In the genomic region with DNA sequence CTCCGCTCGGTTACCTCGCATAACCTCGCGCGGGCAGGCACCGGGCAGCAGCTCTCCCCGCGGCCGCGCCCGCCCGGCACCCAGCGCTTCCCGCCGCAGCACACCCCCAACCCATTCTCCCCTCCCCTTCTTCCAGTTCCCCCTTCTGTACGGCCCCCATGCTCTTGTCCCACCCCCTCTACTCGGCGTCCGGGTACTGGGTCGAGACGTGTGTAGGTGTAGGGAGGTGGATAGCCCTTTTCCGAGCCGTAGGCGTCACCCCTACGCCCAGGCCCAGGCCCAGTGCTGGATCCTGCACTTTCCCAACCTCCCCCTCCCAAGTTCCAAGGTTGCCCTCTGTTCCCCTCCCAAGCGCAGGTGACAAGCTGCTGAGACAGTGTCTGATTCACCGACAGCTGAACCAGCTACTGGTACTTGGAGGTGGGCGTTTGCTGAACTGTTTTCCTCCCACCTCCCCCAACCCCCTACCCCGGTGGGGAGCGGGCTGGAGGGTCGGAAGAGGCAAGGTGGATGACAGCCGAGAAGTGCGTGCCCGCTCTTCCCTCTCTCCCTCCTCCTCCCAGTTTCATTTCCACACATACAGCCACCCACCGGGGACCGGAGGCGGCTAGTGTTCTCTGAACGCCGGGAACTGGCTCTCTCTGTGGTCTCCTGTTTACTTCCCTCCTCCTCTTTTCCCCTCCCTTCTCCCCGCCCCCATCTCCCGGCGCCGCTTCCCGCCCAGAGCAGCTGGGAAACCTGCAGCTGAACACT, we compare ENCODE assay signal across 8 cellular contexts. TPM values are rescaled to one million over a fixed set of nuclear protein-coding genes. Genes with fewer than 3 reads are reported as not detected.
DNase-seq lines count a peak whose midpoint lies in the region; ATAC-seq and TF ChIP-seq lines count a peak whose summit lies in the region.

No MANE protein-coding gene starts in this region.

- H3K4me3 ChIP-seq in Peyer's patch = peak overlapping the region; percentile 49 to 64 (median 58)
- peak overlapping the region; percentile 54 to 68 for H3K4me3 ChIP-seq in neutrophil (ENCODE audit: low read depth in 1 of 2, low read length in 1 of 2)
- H3K4me3 ChIP-seq in transverse colon = peak overlapping the region; percentile 35 to 45 (median 40)

- peak; percentile 88 for TF ChIP-seq EP300 in transverse colon (IDR thresholded peaks at IDR 0.05; ENCODE audit: low read depth)

- peak overlapping the region; percentile 94 to 99 (median 96) for H3K4me3 Mint-ChIP-seq in IgD-negative memory B cell
- peak overlapping the region; percentile 97 for H3K4me3 Mint-ChIP-seq in activated naive CD4-positive, alpha-beta T cell treated with anti-CD3 and anti-CD28 coated beads, Interleukin-2, amount 50 U/mL, for 24 hours

- peaks cover 2% of the 10 kb centered on the region for H3K27me3 Mint-ChIP-seq in IgD-negative memory B cell
- H3K27me3 Mint-ChIP-seq in activated naive CD4-positive, alpha-beta T cell treated with anti-CD3 and anti-CD28 coated beads, Interleukin-2, amount 50 U/mL, for 24 hours = no peaks in the 10 kb centered on the region

- WGBS in transverse colon (ENCODE audit: low coverage in 1 of 2), 2 donors = 1% methylated on average over 45 of the region's 45 CpGs; no CpG with 5 or more reads in 1 of the 2 donors

- H3K36me3 Mint-ChIP-seq in IgD-negative memory B cell = no peaks in the 10 kb centered on the region
- H3K36me3 Mint-ChIP-seq in activated naive CD4-positive, alpha-beta T cell treated with anti-CD3 and anti-CD28 coated beads, Interleukin-2, amount 50 U/mL, for 24 hours = no peaks in the 10 kb centered on the region

- TF ChIP-seq CTCF in Peyer's patch (IDR thresholded peaks at IDR 0.05) = no peak
- no peak for TF ChIP-seq CTCF in neutrophil (IDR thresholded peaks at IDR 0.05)
- no peak for TF ChIP-seq CTCF in transverse colon (IDR thresholded peaks at IDR 0.05)

- H3K27ac ChIP-seq in Peyer's patch (peak overlapping the region; percentile 95 to 100 (median 98)), neutrophil (no peak overlapping the region), transverse colon (peak overlapping the region; percentile 99 to 100 (median 100))

- H3K9me3 Mint-ChIP-seq in IgD-negative memory B cell = no peaks in the 10 kb centered on the region
- H3K9me3 Mint-ChIP-seq in activated naive CD4-positive, alpha-beta T cell treated with anti-CD3 and anti-CD28 coated beads, Interleukin-2, amount 50 U/mL, for 24 hours = no peaks in the 10 kb centered on the region

- peaks cover 5 to 28% (median 19%) of the 10 kb centered on the region in 4 donors for H3K4me1 ChIP-seq in Peyer's patch
- peaks cover 25 to 34% of the 10 kb centered on the region in 2 experiments for H3K4me1 ChIP-seq in neutrophil (ENCODE audit: control insufficient read depth in 1 of 2, insufficient read depth in 1 of 2, low read depth in 1 of 2, low read length in 1 of 2)
- H3K4me1 ChIP-seq in transverse colon = peaks cover 27 to 51% (median 39%) of the 10 kb centered on the region in 4 donors

- no peaks in the 10 kb centered on the region for H3K27me3 ChIP-seq in Peyer's patch
- peaks cover 74% of the 10 kb centered on the region for H3K27me3 ChIP-seq in neutrophil
- no peaks in the 10 kb centered on the region for H3K27me3 ChIP-seq in transverse colon

- peak; percentile 89 for DNase-seq in D341Med (ENCODE audit: low spot score)
- DNase-seq in Peyer's patch = peak; percentile 81 to 93 (median 91)
- DNase-seq in glomerular endothelial cell (ENCODE audit: extremely low read depth, low read depth, low spot score) = peak; percentile 36
- peak; percentile 92 for DNase-seq in transverse colon

- peaks cover 13 to 30% (median 19%) of the 10 kb centered on the region in 3 donors for H3K4me1 Mint-ChIP-seq in IgD-negative memory B cell
- H3K4me1 Mint-ChIP-seq in activated naive CD4-positive, alpha-beta T cell treated with anti-CD3 and anti-CD28 coated beads, Interleukin-2, amount 50 U/mL, for 24 hours = peaks cover 59% of the 10 kb centered on the region

- H3K36me3 ChIP-seq in Peyer's patch (no peaks in the 10 kb centered on the region), neutrophil (no peaks in the 10 kb centered on the region), transverse colon (no peaks in the 10 kb centered on the region)

- TF ChIP-seq POLR2A in Peyer's patch (IDR thresholded peaks at IDR 0.05) = peak; percentile 36 to 68
- TF ChIP-seq POLR2A in transverse colon (IDR thresholded peaks at IDR 0.05) = peak; percentile 88

- in situ Hi-C loops in transverse colon (cut with MboI; ENCODE audit: low pct_ligation_motif_present in 1 of 4, low pct_unique_long_range_greater_than_20kb in 1 of 4, low sequenced_read_pairs in 3 of 4) = loop anchor here in 1 of 4 donors (10.0 kb wide), 1 partner anchor 64 kb away; no protein-coding TSS in a partner anchor

- peak overlapping the region; percentile 85 to 98 (median 94) for H3K27ac Mint-ChIP-seq in IgD-negative memory B cell
- H3K27ac Mint-ChIP-seq in activated naive CD4-positive, alpha-beta T cell treated with anti-CD3 and anti-CD28 coated beads, Interleukin-2, amount 50 U/mL, for 24 hours = peak overlapping the region; percentile 100

- ATAC-seq in GM21367 (IDR thresholded peaks at IDR 0.05; ENCODE audit: unreplicated experiment) = peak; percentile 0

- H3K9me3 ChIP-seq in Peyer's patch (no peaks in the 10 kb centered on the region), neutrophil (no peaks in the 10 kb centered on the region), transverse colon (no peaks in the 10 kb centered on the region)

- intact Hi-C loops in transverse colon (cut with DNase I; ENCODE audit: low total_unique reads) = loop anchor here (1.0 kb wide), 1 partner anchor 60 kb away; no protein-coding TSS in a partner anchor

RNA-seq across cellular contexts. Expression of a gene that starts 6.0 kb away (rescaled TPM):
- polyA plus RNA-seq in IgD-negative memory B cell = 3.3 TPM
- total RNA-seq in Peyer's patch = 100 to 1,000 TPM in 1 of 4 donors, 10 to 100 TPM in 3; 40.6 to 124 (median 55.4) TPM
- 17.0 and 23.7 TPM in 2 replicates for total RNA-seq in glomerular endothelial cell
- 100 to 1,000 TPM in 1 of 4 donors, 10 to 100 TPM in 3; 60.3 to 111 (median 82.9) TPM for total RNA-seq in transverse colon

Comparison
In these comparisons a context has a peak if more than half of its experiments do, and no peak if none do; other contexts are left out.
1. DNase-seq: peak in every context shown above with its lines; median percentile 92 in transverse colon; 91 in Peyer's patch; 89 in D341Med; 36 in glomerular endothelial cell.